ENCODE assay signal across 16 cellular contexts in the genomic region with DNA sequence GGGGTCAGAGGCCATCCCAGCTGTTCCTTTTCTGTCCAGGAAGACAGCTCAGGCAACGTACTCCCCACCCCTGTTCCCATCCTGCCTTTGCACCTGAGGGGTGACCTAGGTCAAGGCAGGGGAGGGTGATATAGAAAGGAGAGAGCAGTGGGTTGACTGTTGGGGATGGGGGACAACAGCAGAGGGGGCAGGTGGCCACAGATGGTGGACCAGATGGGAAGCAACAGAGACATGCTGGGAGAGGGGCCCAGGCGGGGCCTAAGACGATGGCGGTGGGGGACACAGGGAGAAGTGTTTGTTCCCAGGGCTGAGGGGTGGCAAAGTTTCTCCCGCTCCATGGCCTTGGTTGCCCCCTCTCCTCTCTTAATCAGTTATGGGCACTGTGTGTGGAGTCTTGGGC. TPM values are rescaled to one million over a fixed set of nuclear protein-coding genes. Genes with fewer than 3 reads are reported as not detected.
DNase-seq lines count a peak whose midpoint lies in the region; ATAC-seq, FAIRE-seq and TF ChIP-seq lines count a peak whose summit lies in the region.
"Had no signal": no experiment of that assay in that cellular context is flagged by ENCODE, and none has a peak within 500 bp of the region (broad histone marks: within the 10 kb centered on the region; RNA-seq: fewer than 3 reads in every experiment).

No MANE protein-coding gene starts in this region.

- H3K9ac ChIP-seq in H1 (replicated peaks in 1 of 4; ENCODE audit: extremely low read depth in 1 of 4, low read depth in 3 of 4, low read length in 3 of 4) (peak overlapping the region in 2 of 4 experiments; percentile 14 to 41; a peak in 3 of 7 replicates), trophoblast cell (ENCODE audit: low read length) (no peak overlapping the region)

- DNase-seq in DMS 273 treated with DMSO at 0.1 percent for 48 hours (lab: John Stamatoyannopoulos, UW) = peak; percentile 91
- DNase-seq in RWPE1 (ENCODE audit: low spot score) = no peak
- no peak for DNase-seq in H1 (ENCODE audit: low read depth in 1 of 2, low spot score in 2 of 2)
- no peak for DNase-seq in trophoblast cell
- no peak for DNase-seq in RCC 7860 (ENCODE audit: low spot score)
- DNase-seq in SIG-M5 treated with dmso at 0.1 percent for 504 hours (lab: John Stamatoyannopoulos, UW; ENCODE audit: unreplicated experiment) = no peak
- DNase-seq in prostate gland (ENCODE audit: low spot score) = no peak
- DNase-seq: activated CD4-positive, alpha-beta T cell treated with anti-CD3 and anti-CD28 coated beads, Interleukin-2, amount 50 U/mL, for 4 hours; activated T-cell treated with anti-CD3 and anti-CD28 coated beads, Interleukin-2, amount 50 U/mL, for 48 hours; adrenal gland; DMS153; erythroblast had no signal

- H4K8ac ChIP-seq in H1 (ENCODE audit: extremely low read depth, insufficient read depth, low read length) = peak overlapping the region; percentile 77; the same call in 1 of the 2 replicates
- H4K8ac ChIP-seq in trophoblast cell (ENCODE audit: low read depth, low read length) = no peak overlapping the region

- CTCF ChIA-PET in RWPE1 (lab: Yijun Ruan, JAX) (interaction anchor here (0.6 kb wide), 2 partner anchors 23 to 805 kb away, joined by 3 to 8 read pairs; no protein-coding TSS in a partner anchor), H1 (lab: Charles Lee; ENCODE audit: partially characterized antibody) (interaction anchor here (1.0 to 28.7 kb wide), 9 partner anchors 9 to 146 kb away, joined by 3 to 651 read pairs (median 12); a partner anchor contains a TSS)

- H4K12ac ChIP-seq in trophoblast cell (ENCODE audit: low read depth, low read length) = no peak overlapping the region

- H2BK20ac ChIP-seq in H1 (ENCODE audit: low read length) = peak overlapping the region; percentile 40

- peaks cover 5 to 37% (median 28%) of the 10 kb centered on the region in 4 experiments for H3K4me1 ChIP-seq in H1 (replicated peaks in 1 of 4; ENCODE audit: control insufficient read depth in 3 of 4, insufficient read depth in 4 of 4, low read length in 3 of 4)
- H3K4me1 ChIP-seq in trophoblast cell (ENCODE audit: control insufficient read depth in 1 of 2, insufficient read depth in 2 of 2, low read length in 2 of 2) = peaks cover 40 to 43% of the 10 kb centered on the region in 2 experiments
- H3K4me1 ChIP-seq in prostate gland (replicated peaks) = no peaks in the 10 kb centered on the region

- no peak for ATAC-seq in GM21576 (IDR thresholded peaks at IDR 0.05; ENCODE audit: unreplicated experiment)
- ATAC-seq: left colon had no signal

- H3K14ac ChIP-seq in H1 (ENCODE audit: insufficient read length) = no peak overlapping the region
- H3K14ac ChIP-seq in trophoblast cell (ENCODE audit: low read length) = peak overlapping the region; percentile 23

- no peak overlapping the region for H3K56ac ChIP-seq in H1 (replicated peaks; ENCODE audit: insufficient read length, low read depth, low read length)

- peak overlapping the region; percentile 40; the same call in 1 of the 2 replicates for H2BK15ac ChIP-seq in H1 (ENCODE audit: low read length)

- no peak for TF ChIP-seq EP300 in H1 (IDR thresholded peaks at IDR 0.05; ENCODE audit: borderline replicate concordance in 1 of 2, low read depth in 2 of 2, low read length in 2 of 2)

- H2AFZ ChIP-seq in H1 (ENCODE audit: low read length) (no peak overlapping the region), trophoblast cell (ENCODE audit: insufficient read depth, low read length, poor library complexity) (no peak overlapping the region)

- H3K4me2 ChIP-seq in H1 (ENCODE audit: insufficient read depth in 1 of 2, low read depth in 2 of 2, low read length in 2 of 2) = peak overlapping the region; percentile 44 to 47; a peak in 3 of 4 replicates
- H3K4me2 ChIP-seq in trophoblast cell (ENCODE audit: low read length) = no peak overlapping the region

- H2BK120ac ChIP-seq in H1 (replicated peaks; ENCODE audit: low read depth, low read length) = no peak overlapping the region
- no peak overlapping the region for H2BK120ac ChIP-seq in trophoblast cell (ENCODE audit: insufficient read depth, low read length, poor library complexity)

- WGBS in H1 (ENCODE audit: extremely low coverage in 1 of 2, insufficient coverage in 1 of 2, insufficient read length in 1 of 2, insufficient replicate concordance in 2 of 2, low coverage in 1 of 2, low lambda C conversion rate in 2 of 2, missing lambda C conversion rate in 1 of 2), 2 experiments = 97% methylated on average over 5 of the region's 5 CpGs; no CpG with 5 or more reads in 1 of the 2 experiments
- WGBS in trophoblast cell (ENCODE audit: extremely low coverage, insufficient coverage, insufficient read length) = no CpG with 5 or more reads among the region's 5 CpGs
- WGBS in prostate gland = 90% methylated on average over 5 of the region's 5 CpGs

- H4K5ac ChIP-seq in H1 (ENCODE audit: insufficient read length, low read depth, low read length) = peak overlapping the region; percentile 1

- H4K20me1 ChIP-seq in H1 (replicated peaks in 1 of 2; ENCODE audit: control insufficient read depth in 1 of 2, insufficient read depth in 2 of 2, low read length in 2 of 2) = peaks cover under 1 to 6% of the 10 kb centered on the region in 2 experiments

- H3K27ac ChIP-seq in RWPE1 (peak overlapping the region; percentile 64), H1 (ENCODE audit: low read depth, low read length) (0 out of 2 replicates have a peak overlapping the region, but pooled peaks have one; percentile 14), trophoblast cell (ENCODE audit: low read depth, low read length) (no peak overlapping the region), prostate gland (no peak overlapping the region)

- H3K36me3 ChIP-seq in H1 (ENCODE audit: control insufficient read depth in 2 of 4, insufficient read depth in 4 of 4, low read length in 3 of 4) = peaks cover 0 to 11% (median 4%) of the 10 kb centered on the region in 4 experiments; a peak in 5 of 8 replicates
- H3K36me3 ChIP-seq in trophoblast cell (ENCODE audit: control insufficient read depth in 1 of 2, insufficient read depth in 2 of 2, low read length in 2 of 2) = peaks cover 28 to 33% of the 10 kb centered on the region in 2 experiments
- no peaks in the 10 kb centered on the region for H3K36me3 ChIP-seq in prostate gland
- H3K36me3 ChIP-seq: adrenal gland had no signal

- H3K27me3 ChIP-seq in H1 (replicated peaks in 1 of 4; ENCODE audit: control insufficient read depth in 3 of 4, extremely low read depth in 1 of 4, insufficient read depth in 3 of 4, low read length in 3 of 4) = peaks cover 0 to 2% (median 1%) of the 10 kb centered on the region in 4 experiments; a peak in 4 of 7 replicates
- H3K27me3 ChIP-seq in trophoblast cell (ENCODE audit: insufficient read depth, low read length) = no peaks in the 10 kb centered on the region
- no peaks in the 10 kb centered on the region for H3K27me3 ChIP-seq in prostate gland (replicated peaks; ENCODE audit: insufficient read depth)
- H3K27me3 ChIP-seq: adrenal gland had no signal

- TF ChIP-seq CTCF in RWPE1 (conservative IDR thresholded peaks at IDR 0.05; ENCODE audit: low read depth) (no peak), H1 (IDR thresholded peaks at IDR 0.05; ENCODE audit: control extremely low read depth in 1 of 3, insufficient read depth in 1 of 3, low read depth in 1 of 3, low read length in 3 of 3) (no peak), prostate gland (IDR thresholded peaks at IDR 0.05) (no peak)

- H3K18ac ChIP-seq in H1 (ENCODE audit: extremely low read depth, low read length) (peak overlapping the region; percentile 81; the same call in 1 of the 2 replicates), trophoblast cell (ENCODE audit: low read length) (peak overlapping the region; percentile 67)

- TF ChIP-seq POLR2A in H1 (IDR thresholded peaks at IDR 0.05; ENCODE audit: control extremely low read depth in 1 of 2, low read depth in 2 of 2, low read length in 2 of 2) = no peak
- no peak for TF ChIP-seq POLR2A in prostate gland (IDR thresholded peaks at IDR 0.05)

- H2BK12ac ChIP-seq in H1 (ENCODE audit: low read depth, low read length) (0 out of 2 replicates have a peak overlapping the region, but pooled peaks have one; percentile 68), trophoblast cell (ENCODE audit: low read length) (no peak overlapping the region)

- POLR2A ChIA-PET in RWPE1 (lab: Yijun Ruan, JAX; ENCODE audit: low non-redundant PET) (no interaction called here), H1 (lab: Charles Lee; ENCODE audit: partially characterized antibody) (interaction anchor here (0.6 to 12.2 kb wide), 5 partner anchors 9 to 60 kb away, joined by 3 to 252 read pairs (median 9); a partner anchor contains a TSS)

- intact Hi-C loops in prostate gland (cut with DNase I) = no loop called here

- H3K79me1 ChIP-seq in H1 (ENCODE audit: low read depth, low read length) = peaks cover 13% of the 10 kb centered on the region; the same call in 1 of the 2 replicates
- H3K79me1 ChIP-seq in trophoblast cell (ENCODE audit: low read length) = peaks cover 27% of the 10 kb centered on the region

- peak overlapping the region; percentile 50 for H4K91ac ChIP-seq in H1 (replicated peaks; ENCODE audit: insufficient read length, low read length)
- H4K91ac ChIP-seq in trophoblast cell (ENCODE audit: low read depth, low read length) = peak overlapping the region; percentile 94

- H2AK5ac ChIP-seq in H1 (ENCODE audit: low read depth, low read length) (peak overlapping the region; percentile 66; the same call in 1 of the 2 replicates), trophoblast cell (ENCODE audit: low read length) (peak overlapping the region; percentile 97)

- H3K4ac ChIP-seq in H1 (replicated peaks; ENCODE audit: insufficient read length, low read depth, low read length) (peak overlapping the region; percentile 73), trophoblast cell (ENCODE audit: low read depth, low read length) (no peak overlapping the region)

- no peak for TF ChIP-seq RAD21 in H1 (IDR thresholded peaks at IDR 0.05 in 1 of 2, conservative IDR thresholded peaks at IDR 0.05 in 1 of 2; ENCODE audit: low read depth in 2 of 2, low read length in 2 of 2)

- H3K79me2 ChIP-seq in H1 (ENCODE audit: control insufficient read depth in 1 of 2, insufficient read depth in 2 of 2, low read length in 2 of 2) = peaks cover 0 to 33% of the 10 kb centered on the region in 2 experiments; a peak in 1 of 4 replicates
- peaks cover 17% of the 10 kb centered on the region for H3K79me2 ChIP-seq in trophoblast cell (ENCODE audit: control insufficient read depth, insufficient read depth, low read length, poor library complexity)

- H3K23ac ChIP-seq in H1 (ENCODE audit: insufficient read length) (no peak overlapping the region), trophoblast cell (ENCODE audit: low read length) (no peak overlapping the region)

- no peaks in the 10 kb centered on the region; a peak in 2 of 4 replicates for H3K9me3 ChIP-seq in H1 (ENCODE audit: insufficient read depth in 2 of 2, low read depth in 1 of 2, low read length in 1 of 2)
- peaks cover 9% of the 10 kb centered on the region for H3K9me3 ChIP-seq in trophoblast cell (ENCODE audit: insufficient read depth, low read depth, low read length)
- no peaks in the 10 kb centered on the region for H3K9me3 ChIP-seq in prostate gland
- H3K9me3 ChIP-seq: adrenal gland had no signal

- H2BK5ac ChIP-seq in H1 (ENCODE audit: low read depth, low read length) = 0 out of 2 replicates have a peak overlapping the region, but pooled peaks have one; percentile 40
- no peak overlapping the region for H2BK5ac ChIP-seq in trophoblast cell (ENCODE audit: low read depth, low read length, poor library complexity)

- FAIRE-seq in H1 (lab: Jason Lieb, UNC) = no peak
- FAIRE-seq in RCC 7860 (lab: Jason Lieb, UNC) = no peak
- FAIRE-seq: colon, TTC549 had no signal

- 0 out of 8 replicates have a peak overlapping the region, but pooled peaks of 1 of the 4 experiments have one; percentile 22 for H3K4me3 ChIP-seq in H1 (ENCODE audit: extremely low read depth in 1 of 4, insufficient read depth in 2 of 4, low read depth in 3 of 4, low read length in 4 of 4)
- no peak overlapping the region for H3K4me3 ChIP-seq in trophoblast cell (ENCODE audit: low read depth, low read length)
- H3K4me3 ChIP-seq in prostate gland = no peak overlapping the region
- H3K4me3 ChIP-seq: adrenal gland had no signal

- no peaks in the 10 kb centered on the region; the same call in 1 of the 2 replicates for H3K23me2 ChIP-seq in H1 (ENCODE audit: low read depth, low read length)

RNA-seq across cellular contexts. Expression of a gene that starts 6.3 kb away (rescaled TPM):
- 27.7 and 28.0 TPM in 2 replicates for total RNA-seq in H1 (2021; fragmentation: NEBNext Ultra II Directional; extraction: Animal tissue kit (Norgen Biotek cat#: 25700))
- polyA plus RNA-seq in H1 (2011; rRNA removed) = 12.0 and 25.9 TPM in 2 replicates
- 12.4 TPM for polyA plus RNA-seq in H1 (2011; cell fraction: cytosol; rRNA removed)
- polyA plus RNA-seq in H1 (2011; cell fraction: nucleus; rRNA removed) = 59.6 TPM
- 15.3 to 24.5 TPM (median 21.9 TPM) in 4 replicates for polyA plus RNA-seq in H1 (2012, experiment 1 of 2)
- polyA plus RNA-seq in H1 (2012, experiment 2 of 2) = 16.0 TPM
- 19.9 TPM for polyA plus RNA-seq in H1 (2013, experiment 1 of 2)
- 16.0 TPM for polyA plus RNA-seq in H1 (2013, experiment 2 of 2)
- 37.3 and 50.6 TPM in 2 replicates for polyA minus RNA-seq in H1 (2011; rRNA and poly(A)+ RNA removed)
- 28.1 TPM for polyA minus RNA-seq in H1 (2011; cell fraction: cytosol; rRNA and poly(A)+ RNA removed)
- 39.4 TPM for polyA minus RNA-seq in H1 (2011; cell fraction: nucleus; rRNA and poly(A)+ RNA removed)
- polyA plus RNA-seq in trophoblast cell (2013) = 18.9 and 19.5 TPM in 2 replicates
- 100 to 1,000 TPM in 1 of 2 donors, 10 to 100 TPM in 1; 18.8 to 118 TPM for total RNA-seq in prostate gland

RNA-seq across cellular contexts. Expression of a gene that starts 27.3 kb away (rescaled TPM):
- total RNA-seq in H1 (2021; fragmentation: NEBNext Ultra II Directional; extraction: Animal tissue kit (Norgen Biotek cat#: 25700)) = 67.3 and 69.6 TPM in 2 replicates
- 56.1 and 83.3 TPM in 2 replicates for polyA plus RNA-seq in H1 (2011; rRNA removed)
- 61.4 TPM for polyA plus RNA-seq in H1 (2011; cell fraction: cytosol; rRNA removed)
- 94.4 TPM for polyA plus RNA-seq in H1 (2011; cell fraction: nucleus; rRNA removed)
- polyA plus RNA-seq in H1 (2012, experiment 1 of 2) = 49.1 to 60.0 TPM (median 56.5 TPM) in 4 replicates
- polyA plus RNA-seq in H1 (2012, experiment 2 of 2) = 58.9 TPM
- 54.5 TPM for polyA plus RNA-seq in H1 (2013, experiment 1 of 2)
- polyA plus RNA-seq in H1 (2013, experiment 2 of 2) = 53.3 TPM
- polyA minus RNA-seq in H1 (2011; rRNA and poly(A)+ RNA removed) = 16.6 and 25.5 TPM in 2 replicates
- 24.0 TPM for polyA minus RNA-seq in H1 (2011; cell fraction: cytosol; rRNA and poly(A)+ RNA removed)
- polyA minus RNA-seq in H1 (2011; cell fraction: nucleus; rRNA and poly(A)+ RNA removed) = 21.1 TPM
- polyA plus RNA-seq in trophoblast cell (2013) = 91.9 and 95.6 TPM in 2 replicates
- 10 to 100 TPM in 1 of 2 donors, 1 to 10 TPM in 1; 9.1 to 40.0 TPM for total RNA-seq in prostate gland

RNA-seq across cellular contexts. Expression of a gene that starts 42.0 kb away (rescaled TPM):
- 136 and 146 TPM in 2 replicates for total RNA-seq in H1 (2021; fragmentation: NEBNext Ultra II Directional; extraction: Animal tissue kit (Norgen Biotek cat#: 25700))
- 83.1 and 97.1 TPM in 2 replicates for polyA plus RNA-seq in H1 (2011; rRNA removed)
- polyA plus RNA-seq in H1 (2011; cell fraction: cytosol; rRNA removed) = 145 TPM
- 134 TPM for polyA plus RNA-seq in H1 (2011; cell fraction: nucleus; rRNA removed)
- 150 to 162 TPM (median 155 TPM) in 4 replicates for polyA plus RNA-seq in H1 (2012, experiment 1 of 2)
- 71.7 TPM for polyA plus RNA-seq in H1 (2012, experiment 2 of 2)
- 89.1 TPM for polyA plus RNA-seq in H1 (2013, experiment 1 of 2)
- polyA plus RNA-seq in H1 (2013, experiment 2 of 2) = 87.4 TPM
- 87.1 and 97.9 TPM in 2 replicates for polyA minus RNA-seq in H1 (2011; rRNA and poly(A)+ RNA removed)
- 50.2 TPM for polyA minus RNA-seq in H1 (2011; cell fraction: cytosol; rRNA and poly(A)+ RNA removed)
- polyA minus RNA-seq in H1 (2011; cell fraction: nucleus; rRNA and poly(A)+ RNA removed) = 67.5 TPM
- 192 and 196 TPM in 2 replicates for polyA plus RNA-seq in trophoblast cell (2013)
- total RNA-seq in prostate gland = 100 to 1,000 TPM; 123 to 132 TPM

RNA-seq across cellular contexts. Expression of a gene that starts 51.1 kb away (rescaled TPM):
- 0.30 TPM in 1 of 2 replicates, not detected in the other for total RNA-seq in H1 (2021; fragmentation: NEBNext Ultra II Directional; extraction: Animal tissue kit (Norgen Biotek cat#: 25700))
- 0.24 and 0.58 TPM in 2 replicates for polyA plus RNA-seq in H1 (2011; rRNA removed)
- polyA plus RNA-seq in H1 (2011; cell fraction: cytosol; rRNA removed) = 0.17 TPM
- 0.66 TPM for polyA plus RNA-seq in H1 (2011; cell fraction: nucleus; rRNA removed)
- polyA plus RNA-seq in H1 (2012, experiment 1 of 2) = 0.20 to 0.83 TPM (median 0.55 TPM) in 3 of 4 replicates, not detected in the other
- polyA plus RNA-seq in H1 (2012, experiment 2 of 2) = not detected
- 0.24 TPM for polyA plus RNA-seq in H1 (2013, experiment 1 of 2)
- polyA plus RNA-seq in H1 (2013, experiment 2 of 2) = 0.09 TPM
- polyA minus RNA-seq in H1 (2011; rRNA and poly(A)+ RNA removed) = 0.37 TPM in 1 of 2 replicates, not detected in the other
- polyA minus RNA-seq in H1 (2011; cell fraction: cytosol; rRNA and poly(A)+ RNA removed) = 0.81 TPM
- polyA minus RNA-seq in H1 (2011; cell fraction: nucleus; rRNA and poly(A)+ RNA removed) = not detected
- polyA plus RNA-seq in trophoblast cell (2013) = 0.97 and 1.1 TPM in 2 replicates
- total RNA-seq in prostate gland = not detected
- total RNA-seq: left colon had no signal

Comparison
In these comparisons a context has a peak if more than half of its experiments do, and no peak if none do; other contexts are left out.
1. H3K27ac ChIP-seq: peak in RWPE1 (single experiment) and H1 (single experiment); none in trophoblast cell (single experiment) and prostate gland (0 of 2).